In the genomic region with DNA sequence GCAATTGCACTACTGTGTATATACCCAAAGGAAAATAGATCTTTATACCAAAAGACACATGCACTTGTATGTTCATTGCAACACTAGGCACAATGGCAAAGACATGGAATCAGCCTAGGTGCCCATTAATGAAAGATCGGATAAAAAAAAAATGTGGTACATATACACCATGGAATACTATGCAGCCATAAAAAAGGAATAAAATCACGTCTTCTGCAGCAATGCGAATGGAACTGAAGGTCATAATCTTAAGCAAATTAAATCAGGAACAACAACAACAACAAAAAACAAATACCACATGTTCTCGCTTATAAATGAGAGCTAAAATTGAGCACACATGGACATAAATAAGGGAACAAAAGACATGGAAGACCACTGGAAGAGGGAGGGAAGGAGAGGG, we compare ENCODE assay signal across 6 cellular contexts.
"Had no signal": no experiment of that assay in that cellular context is flagged by ENCODE, and none has a peak within 500 bp of the region (broad histone marks: within the 10 kb centered on the region; RNA-seq: fewer than 3 reads in every experiment).

No MANE protein-coding gene starts in this region.

- ATAC-seq: HepG2, K562 had no signal

- DNase-seq: IMR-90, KBM-7, KG1 had no signal

- H3K27ac ChIP-seq: HL-60 had no signal

- H3K4me3 ChIP-seq: K562 had no signal
